Comparison of ENCODE assay signal across 1 cellular context in the genomic region with DNA sequence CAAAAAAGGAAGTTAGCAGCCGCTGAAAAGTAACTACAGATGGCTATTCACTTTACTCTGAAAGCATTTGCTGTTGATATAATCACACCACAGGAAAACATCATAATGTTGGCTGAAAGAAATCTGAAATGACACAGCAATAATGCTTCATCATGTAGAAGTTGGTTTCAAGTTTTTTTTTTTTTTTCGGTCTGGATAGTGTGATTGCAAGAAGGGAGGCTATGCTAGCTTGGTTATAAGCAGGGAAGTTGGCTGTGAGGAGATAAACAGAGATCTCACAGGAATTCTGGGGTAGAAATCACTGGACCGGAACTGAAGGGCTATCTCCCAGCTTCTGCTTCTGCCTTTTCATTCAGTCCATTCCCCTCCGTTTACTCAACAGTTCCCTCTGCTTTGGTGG.
A peak's percentile ranks its signal among the peaks of the same experiment; 100 is the strongest.
TF ChIP-seq lines count a peak whose summit lies in the region.

No MANE protein-coding gene starts in this region.

TF ChIP-seq in K562, 482 proteins besides CTCF, POLR2A, EP300 and RAD21 (continued from another document and continues in another):
- TF ChIP-seq, protein P1, sequence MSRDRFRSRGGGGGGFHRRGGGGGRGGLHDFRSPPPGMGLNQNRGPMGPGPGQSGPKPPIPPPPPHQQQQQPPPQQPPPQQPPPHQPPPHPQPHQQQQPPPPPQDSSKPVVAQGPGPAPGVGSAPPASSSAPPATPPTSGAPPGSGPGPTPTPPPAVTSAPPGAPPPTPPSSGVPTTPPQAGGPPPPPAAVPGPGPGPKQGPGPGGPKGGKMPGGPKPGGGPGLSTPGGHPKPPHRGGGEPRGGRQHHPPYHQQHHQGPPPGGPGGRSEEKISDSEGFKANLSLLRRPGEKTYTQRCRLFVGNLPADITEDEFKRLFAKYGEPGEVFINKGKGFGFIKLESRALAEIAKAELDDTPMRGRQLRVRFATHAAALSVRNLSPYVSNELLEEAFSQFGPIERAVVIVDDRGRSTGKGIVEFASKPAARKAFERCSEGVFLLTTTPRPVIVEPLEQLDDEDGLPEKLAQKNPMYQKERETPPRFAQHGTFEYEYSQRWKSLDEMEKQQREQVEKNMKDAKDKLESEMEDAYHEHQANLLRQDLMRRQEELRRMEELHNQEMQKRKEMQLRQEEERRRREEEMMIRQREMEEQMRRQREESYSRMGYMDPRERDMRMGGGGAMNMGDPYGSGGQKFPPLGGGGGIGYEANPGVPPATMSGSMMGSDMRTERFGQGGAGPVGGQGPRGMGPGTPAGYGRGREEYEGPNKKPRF (IDR thresholded peaks at IDR 0.05; ENCODE audit: low read depth, low read length), result no peak
- TF ChIP-seq ZNF212 (CRISPR knock-in tag; IDR thresholded peaks at IDR 0.05) (no peak), ZNF561 (CRISPR knock-in tag; conservative IDR thresholded peaks at IDR 0.05) (no peak), KLF16 (IDR thresholded peaks at IDR 0.05) (peak; percentile 87), XRCC4 (IDR thresholded peaks at IDR 0.05; ENCODE audit: extremely low read depth, insufficient read depth, insufficient read length) (no peak), ZNF707 (CRISPR knock-in tag; conservative IDR thresholded peaks at IDR 0.05) (no peak), ZNF507 (tag; conservative IDR thresholded peaks at IDR 0.05) (no peak), ZEB2 (IDR thresholded peaks at IDR 0.05) (no peak), SMARCC2 (IDR thresholded peaks at IDR 0.05; ENCODE audit: low read depth) (peak; percentile 86), MECOM (CRISPR knock-in tag; IDR thresholded peaks at IDR 0.05) (no peak), ZNF263 (CRISPR knock-in tag; IDR thresholded peaks at IDR 0.05; ENCODE audit: borderline replicate concordance) (no peak), TCF7 (IDR thresholded peaks at IDR 0.05; ENCODE audit: borderline replicate concordance) (no peak), SAP30 (IDR thresholded peaks at IDR 0.05; ENCODE audit: borderline replicate concordance, insufficient read depth, low read depth, low read length, poor library complexity, severe bottlenecking) (no peak)
- TF ChIP-seq, protein P2, sequence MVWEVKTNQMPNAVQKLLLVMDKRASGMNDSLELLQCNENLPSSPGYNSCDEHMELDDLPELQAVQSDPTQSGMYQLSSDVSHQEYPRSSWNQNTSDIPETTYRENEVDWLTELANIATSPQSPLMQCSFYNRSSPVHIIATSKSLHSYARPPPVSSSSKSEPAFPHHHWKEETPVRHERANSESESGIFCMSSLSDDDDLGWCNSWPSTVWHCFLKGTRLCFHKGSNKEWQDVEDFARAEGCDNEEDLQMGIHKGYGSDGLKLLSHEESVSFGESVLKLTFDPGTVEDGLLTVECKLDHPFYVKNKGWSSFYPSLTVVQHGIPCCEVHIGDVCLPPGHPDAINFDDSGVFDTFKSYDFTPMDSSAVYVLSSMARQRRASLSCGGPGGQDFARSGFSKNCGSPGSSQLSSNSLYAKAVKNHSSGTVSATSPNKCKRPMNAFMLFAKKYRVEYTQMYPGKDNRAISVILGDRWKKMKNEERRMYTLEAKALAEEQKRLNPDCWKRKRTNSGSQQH (CRISPR knock-in tag; IDR thresholded peaks at IDR 0.05), result no peak
- TF ChIP-seq, protein P3, sequence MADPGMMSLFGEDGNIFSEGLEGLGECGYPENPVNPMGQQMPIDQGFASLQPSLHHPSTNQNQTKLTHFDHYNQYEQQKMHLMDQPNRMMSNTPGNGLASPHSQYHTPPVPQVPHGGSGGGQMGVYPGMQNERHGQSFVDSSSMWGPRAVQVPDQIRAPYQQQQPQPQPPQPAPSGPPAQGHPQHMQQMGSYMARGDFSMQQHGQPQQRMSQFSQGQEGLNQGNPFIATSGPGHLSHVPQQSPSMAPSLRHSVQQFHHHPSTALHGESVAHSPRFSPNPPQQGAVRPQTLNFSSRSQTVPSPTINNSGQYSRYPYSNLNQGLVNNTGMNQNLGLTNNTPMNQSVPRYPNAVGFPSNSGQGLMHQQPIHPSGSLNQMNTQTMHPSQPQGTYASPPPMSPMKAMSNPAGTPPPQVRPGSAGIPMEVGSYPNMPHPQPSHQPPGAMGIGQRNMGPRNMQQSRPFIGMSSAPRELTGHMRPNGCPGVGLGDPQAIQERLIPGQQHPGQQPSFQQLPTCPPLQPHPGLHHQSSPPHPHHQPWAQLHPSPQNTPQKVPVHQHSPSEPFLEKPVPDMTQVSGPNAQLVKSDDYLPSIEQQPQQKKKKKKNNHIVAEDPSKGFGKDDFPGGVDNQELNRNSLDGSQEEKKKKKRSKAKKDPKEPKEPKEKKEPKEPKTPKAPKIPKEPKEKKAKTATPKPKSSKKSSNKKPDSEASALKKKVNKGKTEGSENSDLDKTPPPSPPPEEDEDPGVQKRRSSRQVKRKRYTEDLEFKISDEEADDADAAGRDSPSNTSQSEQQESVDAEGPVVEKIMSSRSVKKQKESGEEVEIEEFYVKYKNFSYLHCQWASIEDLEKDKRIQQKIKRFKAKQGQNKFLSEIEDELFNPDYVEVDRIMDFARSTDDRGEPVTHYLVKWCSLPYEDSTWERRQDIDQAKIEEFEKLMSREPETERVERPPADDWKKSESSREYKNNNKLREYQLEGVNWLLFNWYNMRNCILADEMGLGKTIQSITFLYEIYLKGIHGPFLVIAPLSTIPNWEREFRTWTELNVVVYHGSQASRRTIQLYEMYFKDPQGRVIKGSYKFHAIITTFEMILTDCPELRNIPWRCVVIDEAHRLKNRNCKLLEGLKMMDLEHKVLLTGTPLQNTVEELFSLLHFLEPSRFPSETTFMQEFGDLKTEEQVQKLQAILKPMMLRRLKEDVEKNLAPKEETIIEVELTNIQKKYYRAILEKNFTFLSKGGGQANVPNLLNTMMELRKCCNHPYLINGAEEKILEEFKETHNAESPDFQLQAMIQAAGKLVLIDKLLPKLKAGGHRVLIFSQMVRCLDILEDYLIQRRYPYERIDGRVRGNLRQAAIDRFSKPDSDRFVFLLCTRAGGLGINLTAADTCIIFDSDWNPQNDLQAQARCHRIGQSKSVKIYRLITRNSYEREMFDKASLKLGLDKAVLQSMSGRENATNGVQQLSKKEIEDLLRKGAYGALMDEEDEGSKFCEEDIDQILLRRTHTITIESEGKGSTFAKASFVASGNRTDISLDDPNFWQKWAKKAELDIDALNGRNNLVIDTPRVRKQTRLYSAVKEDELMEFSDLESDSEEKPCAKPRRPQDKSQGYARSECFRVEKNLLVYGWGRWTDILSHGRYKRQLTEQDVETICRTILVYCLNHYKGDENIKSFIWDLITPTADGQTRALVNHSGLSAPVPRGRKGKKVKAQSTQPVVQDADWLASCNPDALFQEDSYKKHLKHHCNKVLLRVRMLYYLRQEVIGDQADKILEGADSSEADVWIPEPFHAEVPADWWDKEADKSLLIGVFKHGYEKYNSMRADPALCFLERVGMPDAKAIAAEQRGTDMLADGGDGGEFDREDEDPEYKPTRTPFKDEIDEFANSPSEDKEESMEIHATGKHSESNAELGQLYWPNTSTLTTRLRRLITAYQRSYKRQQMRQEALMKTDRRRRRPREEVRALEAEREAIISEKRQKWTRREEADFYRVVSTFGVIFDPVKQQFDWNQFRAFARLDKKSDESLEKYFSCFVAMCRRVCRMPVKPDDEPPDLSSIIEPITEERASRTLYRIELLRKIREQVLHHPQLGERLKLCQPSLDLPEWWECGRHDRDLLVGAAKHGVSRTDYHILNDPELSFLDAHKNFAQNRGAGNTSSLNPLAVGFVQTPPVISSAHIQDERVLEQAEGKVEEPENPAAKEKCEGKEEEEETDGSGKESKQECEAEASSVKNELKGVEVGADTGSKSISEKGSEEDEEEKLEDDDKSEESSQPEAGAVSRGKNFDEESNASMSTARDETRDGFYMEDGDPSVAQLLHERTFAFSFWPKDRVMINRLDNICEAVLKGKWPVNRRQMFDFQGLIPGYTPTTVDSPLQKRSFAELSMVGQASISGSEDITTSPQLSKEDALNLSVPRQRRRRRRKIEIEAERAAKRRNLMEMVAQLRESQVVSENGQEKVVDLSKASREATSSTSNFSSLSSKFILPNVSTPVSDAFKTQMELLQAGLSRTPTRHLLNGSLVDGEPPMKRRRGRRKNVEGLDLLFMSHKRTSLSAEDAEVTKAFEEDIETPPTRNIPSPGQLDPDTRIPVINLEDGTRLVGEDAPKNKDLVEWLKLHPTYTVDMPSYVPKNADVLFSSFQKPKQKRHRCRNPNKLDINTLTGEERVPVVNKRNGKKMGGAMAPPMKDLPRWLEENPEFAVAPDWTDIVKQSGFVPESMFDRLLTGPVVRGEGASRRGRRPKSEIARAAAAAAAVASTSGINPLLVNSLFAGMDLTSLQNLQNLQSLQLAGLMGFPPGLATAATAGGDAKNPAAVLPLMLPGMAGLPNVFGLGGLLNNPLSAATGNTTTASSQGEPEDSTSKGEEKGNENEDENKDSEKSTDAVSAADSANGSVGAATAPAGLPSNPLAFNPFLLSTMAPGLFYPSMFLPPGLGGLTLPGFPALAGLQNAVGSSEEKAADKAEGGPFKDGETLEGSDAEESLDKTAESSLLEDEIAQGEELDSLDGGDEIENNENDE (IDR thresholded peaks at IDR 0.05; ENCODE audit: low read depth, low read length), result no peak
- TF ChIP-seq, protein P4, sequence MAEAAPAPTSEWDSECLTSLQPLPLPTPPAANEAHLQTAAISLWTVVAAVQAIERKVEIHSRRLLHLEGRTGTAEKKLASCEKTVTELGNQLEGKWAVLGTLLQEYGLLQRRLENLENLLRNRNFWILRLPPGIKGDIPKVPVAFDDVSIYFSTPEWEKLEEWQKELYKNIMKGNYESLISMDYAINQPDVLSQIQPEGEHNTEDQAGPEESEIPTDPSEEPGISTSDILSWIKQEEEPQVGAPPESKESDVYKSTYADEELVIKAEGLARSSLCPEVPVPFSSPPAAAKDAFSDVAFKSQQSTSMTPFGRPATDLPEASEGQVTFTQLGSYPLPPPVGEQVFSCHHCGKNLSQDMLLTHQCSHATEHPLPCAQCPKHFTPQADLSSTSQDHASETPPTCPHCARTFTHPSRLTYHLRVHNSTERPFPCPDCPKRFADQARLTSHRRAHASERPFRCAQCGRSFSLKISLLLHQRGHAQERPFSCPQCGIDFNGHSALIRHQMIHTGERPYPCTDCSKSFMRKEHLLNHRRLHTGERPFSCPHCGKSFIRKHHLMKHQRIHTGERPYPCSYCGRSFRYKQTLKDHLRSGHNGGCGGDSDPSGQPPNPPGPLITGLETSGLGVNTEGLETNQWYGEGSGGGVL (CRISPR knock-in tag; IDR thresholded peaks at IDR 0.05), result no peak
- TF ChIP-seq, protein P5, sequence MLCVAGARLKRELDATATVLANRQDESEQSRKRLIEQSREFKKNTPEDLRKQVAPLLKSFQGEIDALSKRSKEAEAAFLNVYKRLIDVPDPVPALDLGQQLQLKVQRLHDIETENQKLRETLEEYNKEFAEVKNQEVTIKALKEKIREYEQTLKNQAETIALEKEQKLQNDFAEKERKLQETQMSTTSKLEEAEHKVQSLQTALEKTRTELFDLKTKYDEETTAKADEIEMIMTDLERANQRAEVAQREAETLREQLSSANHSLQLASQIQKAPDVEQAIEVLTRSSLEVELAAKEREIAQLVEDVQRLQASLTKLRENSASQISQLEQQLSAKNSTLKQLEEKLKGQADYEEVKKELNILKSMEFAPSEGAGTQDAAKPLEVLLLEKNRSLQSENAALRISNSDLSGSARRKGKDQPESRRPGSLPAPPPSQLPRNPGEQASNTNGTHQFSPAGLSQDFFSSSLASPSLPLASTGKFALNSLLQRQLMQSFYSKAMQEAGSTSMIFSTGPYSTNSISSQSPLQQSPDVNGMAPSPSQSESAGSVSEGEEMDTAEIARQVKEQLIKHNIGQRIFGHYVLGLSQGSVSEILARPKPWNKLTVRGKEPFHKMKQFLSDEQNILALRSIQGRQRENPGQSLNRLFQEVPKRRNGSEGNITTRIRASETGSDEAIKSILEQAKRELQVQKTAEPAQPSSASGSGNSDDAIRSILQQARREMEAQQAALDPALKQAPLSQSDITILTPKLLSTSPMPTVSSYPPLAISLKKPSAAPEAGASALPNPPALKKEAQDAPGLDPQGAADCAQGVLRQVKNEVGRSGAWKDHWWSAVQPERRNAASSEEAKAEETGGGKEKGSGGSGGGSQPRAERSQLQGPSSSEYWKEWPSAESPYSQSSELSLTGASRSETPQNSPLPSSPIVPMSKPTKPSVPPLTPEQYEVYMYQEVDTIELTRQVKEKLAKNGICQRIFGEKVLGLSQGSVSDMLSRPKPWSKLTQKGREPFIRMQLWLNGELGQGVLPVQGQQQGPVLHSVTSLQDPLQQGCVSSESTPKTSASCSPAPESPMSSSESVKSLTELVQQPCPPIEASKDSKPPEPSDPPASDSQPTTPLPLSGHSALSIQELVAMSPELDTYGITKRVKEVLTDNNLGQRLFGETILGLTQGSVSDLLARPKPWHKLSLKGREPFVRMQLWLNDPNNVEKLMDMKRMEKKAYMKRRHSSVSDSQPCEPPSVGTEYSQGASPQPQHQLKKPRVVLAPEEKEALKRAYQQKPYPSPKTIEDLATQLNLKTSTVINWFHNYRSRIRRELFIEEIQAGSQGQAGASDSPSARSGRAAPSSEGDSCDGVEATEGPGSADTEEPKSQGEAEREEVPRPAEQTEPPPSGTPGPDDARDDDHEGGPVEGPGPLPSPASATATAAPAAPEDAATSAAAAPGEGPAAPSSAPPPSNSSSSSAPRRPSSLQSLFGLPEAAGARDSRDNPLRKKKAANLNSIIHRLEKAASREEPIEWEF (CRISPR knock-in tag; IDR thresholded peaks at IDR 0.05), result no peak
- TF ChIP-seq, protein P6, sequence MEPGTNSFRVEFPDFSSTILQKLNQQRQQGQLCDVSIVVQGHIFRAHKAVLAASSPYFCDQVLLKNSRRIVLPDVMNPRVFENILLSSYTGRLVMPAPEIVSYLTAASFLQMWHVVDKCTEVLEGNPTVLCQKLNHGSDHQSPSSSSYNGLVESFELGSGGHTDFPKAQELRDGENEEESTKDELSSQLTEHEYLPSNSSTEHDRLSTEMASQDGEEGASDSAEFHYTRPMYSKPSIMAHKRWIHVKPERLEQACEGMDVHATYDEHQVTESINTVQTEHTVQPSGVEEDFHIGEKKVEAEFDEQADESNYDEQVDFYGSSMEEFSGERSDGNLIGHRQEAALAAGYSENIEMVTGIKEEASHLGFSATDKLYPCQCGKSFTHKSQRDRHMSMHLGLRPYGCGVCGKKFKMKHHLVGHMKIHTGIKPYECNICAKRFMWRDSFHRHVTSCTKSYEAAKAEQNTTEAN (CRISPR knock-in tag; IDR thresholded peaks at IDR 0.05), result no peak
- TF ChIP-seq, protein P7, sequence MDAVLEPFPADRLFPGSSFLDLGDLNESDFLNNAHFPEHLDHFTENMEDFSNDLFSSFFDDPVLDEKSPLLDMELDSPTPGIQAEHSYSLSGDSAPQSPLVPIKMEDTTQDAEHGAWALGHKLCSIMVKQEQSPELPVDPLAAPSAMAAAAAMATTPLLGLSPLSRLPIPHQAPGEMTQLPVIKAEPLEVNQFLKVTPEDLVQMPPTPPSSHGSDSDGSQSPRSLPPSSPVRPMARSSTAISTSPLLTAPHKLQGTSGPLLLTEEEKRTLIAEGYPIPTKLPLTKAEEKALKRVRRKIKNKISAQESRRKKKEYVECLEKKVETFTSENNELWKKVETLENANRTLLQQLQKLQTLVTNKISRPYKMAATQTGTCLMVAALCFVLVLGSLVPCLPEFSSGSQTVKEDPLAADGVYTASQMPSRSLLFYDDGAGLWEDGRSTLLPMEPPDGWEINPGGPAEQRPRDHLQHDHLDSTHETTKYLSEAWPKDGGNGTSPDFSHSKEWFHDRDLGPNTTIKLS (IDR thresholded peaks at IDR 0.05; ENCODE audit: borderline replicate concordance, low read depth), result no peak
- TF ChIP-seq, protein P8, sequence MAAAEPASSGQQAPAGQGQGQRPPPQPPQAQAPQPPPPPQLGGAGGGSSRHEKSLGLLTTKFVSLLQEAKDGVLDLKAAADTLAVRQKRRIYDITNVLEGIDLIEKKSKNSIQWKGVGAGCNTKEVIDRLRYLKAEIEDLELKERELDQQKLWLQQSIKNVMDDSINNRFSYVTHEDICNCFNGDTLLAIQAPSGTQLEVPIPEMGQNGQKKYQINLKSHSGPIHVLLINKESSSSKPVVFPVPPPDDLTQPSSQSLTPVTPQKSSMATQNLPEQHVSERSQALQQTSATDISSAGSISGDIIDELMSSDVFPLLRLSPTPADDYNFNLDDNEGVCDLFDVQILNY (CRISPR knock-in tag; IDR thresholded peaks at IDR 0.05), result no peak
- TF ChIP-seq, protein P9, sequence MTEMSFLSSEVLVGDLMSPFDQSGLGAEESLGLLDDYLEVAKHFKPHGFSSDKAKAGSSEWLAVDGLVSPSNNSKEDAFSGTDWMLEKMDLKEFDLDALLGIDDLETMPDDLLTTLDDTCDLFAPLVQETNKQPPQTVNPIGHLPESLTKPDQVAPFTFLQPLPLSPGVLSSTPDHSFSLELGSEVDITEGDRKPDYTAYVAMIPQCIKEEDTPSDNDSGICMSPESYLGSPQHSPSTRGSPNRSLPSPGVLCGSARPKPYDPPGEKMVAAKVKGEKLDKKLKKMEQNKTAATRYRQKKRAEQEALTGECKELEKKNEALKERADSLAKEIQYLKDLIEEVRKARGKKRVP (CRISPR knock-in tag; IDR thresholded peaks at IDR 0.05), result no peak
